ENCODE assay signal across 20 cellular contexts in genomic region chr1:41908288-41908895, GRCh38. TPM values are rescaled to one million over a fixed set of nuclear protein-coding genes. Genes with fewer than 3 reads are reported as not detected.
A peak's percentile ranks its signal among the peaks of the same experiment; 100 is the strongest.
DNase-seq lines count a peak whose midpoint lies in the region; ATAC-seq, FAIRE-seq and TF ChIP-seq lines count a peak whose summit lies in the region.
"Had no signal": no experiment of that assay in that cellular context is flagged by ENCODE, and none has a peak within 500 bp of the region (broad histone marks: within the 10 kb centered on the region; RNA-seq: fewer than 3 reads in every experiment).

No MANE protein-coding gene starts in this region.

- H3K27ac ChIP-seq in spleen: peak overlapping the region in 1 of 8 donors; percentile 18
- H3K27ac ChIP-seq: BLaER1 had no signal

- H3K36me3 ChIP-seq in bronchial epithelial cell (ENCODE audit: control insufficient read depth, insufficient read depth, low read length) (no peaks in the 10 kb centered on the region), spleen (no peaks in the 10 kb centered on the region)
- H3K36me3 ChIP-seq: BLaER1 had no signal

- WGBS in spleen, 5 donors: 68 to 80% (median 75%) methylated on average over 3 of the region's 3 CpGs

- ATAC-seq in activated CD4-positive, alpha-beta T cell treated with anti-CD3 and anti-CD28 coated beads for 36 hours: peak; percentile 64
- ATAC-seq in activated naive CD4-positive, alpha-beta T cell treated with anti-CD3 and anti-CD28 coated beads, Interleukin-2, amount 50 U/mL, for 72 hours: peak; percentile 26 to 83
- peak; percentile 79 for ATAC-seq in stimulated activated effector memory CD8-positive, alpha-beta T cell treated with anti-CD3 and anti-CD28 coated beads, Interleukin-12 subunit alpha, Interleukin-12 subunit beta, amount 100 ng/mL, for 72 hours
- ATAC-seq: GM12878, HCT116 had no signal

- H3K27ac Mint-ChIP-seq in activated CD4-positive, alpha-beta T cell treated with anti-CD3 and anti-CD28 coated beads for 36 hours: no peak overlapping the region
- H3K27ac Mint-ChIP-seq in activated CD4-positive, alpha-beta T cell treated with anti-CD3 and anti-CD28 coated beads, Interleukin-2, amount 10 ng/mL, durations not matched to agents 7 days and 5 days: no peak overlapping the region
- no peak overlapping the region for H3K27ac Mint-ChIP-seq in activated naive CD4-positive, alpha-beta T cell treated with anti-CD3 and anti-CD28 coated beads, Interleukin-2, amount 50 U/mL, for 72 hours
- no peak overlapping the region for H3K27ac Mint-ChIP-seq in activated naive CD4-positive, alpha-beta T cell treated with anti-CD3 and anti-CD28 coated beads for 36 hours
- no peak overlapping the region for H3K27ac Mint-ChIP-seq in stimulated activated effector memory CD8-positive, alpha-beta T cell treated with anti-CD3 and anti-CD28 coated beads, Interleukin-12 subunit alpha, Interleukin-12 subunit beta, amount 100 ng/mL, for 72 hours
- H3K27ac Mint-ChIP-seq: CD14-positive monocyte had no signal

- CTCF ChIA-PET in activated CD4-positive, alpha-beta T cell treated with anti-CD3 and anti-CD28 coated beads for 36 hours (lab: Charles Lee): interaction anchor here (1.1 kb wide), 1 partner anchor 12 kb away, joined by 3 read pairs; no protein-coding TSS in a partner anchor
- CTCF ChIA-PET in activated CD4-positive, alpha-beta T cell treated with anti-CD3 and anti-CD28 coated beads, Interleukin-2, amount 10 ng/mL, durations not matched to agents 7 days and 5 days (lab: Charles Lee): no interaction called here
- CTCF ChIA-PET in activated naive CD4-positive, alpha-beta T cell treated with anti-CD3 and anti-CD28 coated beads for 36 hours (lab: Charles Lee): interaction anchor here (0.6 to 1.6 kb wide), 2 partner anchors 34 to 273 kb away, joined by 3 read pairs; no protein-coding TSS in a partner anchor
- CTCF ChIA-PET in HEK293T (lab: Yijun Ruan, JAX): no interaction called here

- FAIRE-seq in bronchial epithelial cell (lab: Jason Lieb, UNC): no peak
- FAIRE-seq: GM12878, HTR-8/SVneo had no signal

- H3K4me1 Mint-ChIP-seq in activated CD4-positive, alpha-beta T cell treated with anti-CD3 and anti-CD28 coated beads for 36 hours: peaks cover 34% of the 10 kb centered on the region
- H3K4me1 Mint-ChIP-seq in activated CD4-positive, alpha-beta T cell treated with anti-CD3 and anti-CD28 coated beads, Interleukin-2, amount 10 ng/mL, durations not matched to agents 7 days and 5 days: peaks cover 51% of the 10 kb centered on the region
- peaks cover 27% of the 10 kb centered on the region for H3K4me1 Mint-ChIP-seq in activated naive CD4-positive, alpha-beta T cell treated with anti-CD3 and anti-CD28 coated beads for 36 hours (ENCODE audit: low read depth)
- H3K4me1 Mint-ChIP-seq in stimulated activated effector memory CD8-positive, alpha-beta T cell treated with anti-CD3 and anti-CD28 coated beads, Interleukin-12 subunit alpha, Interleukin-12 subunit beta, amount 100 ng/mL, for 72 hours: peaks cover 51% of the 10 kb centered on the region

- H3K9me3 Mint-ChIP-seq in activated CD4-positive, alpha-beta T cell treated with anti-CD3 and anti-CD28 coated beads for 36 hours (ENCODE audit: low read depth): peaks cover 3% of the 10 kb centered on the region
- H3K9me3 Mint-ChIP-seq in activated CD4-positive, alpha-beta T cell treated with anti-CD3 and anti-CD28 coated beads, Interleukin-2, amount 10 ng/mL, durations not matched to agents 7 days and 5 days: peaks cover 22% of the 10 kb centered on the region
- peaks cover 4% of the 10 kb centered on the region in 2 donors for H3K9me3 Mint-ChIP-seq in activated naive CD4-positive, alpha-beta T cell treated with anti-CD3 and anti-CD28 coated beads, Interleukin-2, amount 50 U/mL, for 72 hours
- no peaks in the 10 kb centered on the region for H3K9me3 Mint-ChIP-seq in activated naive CD4-positive, alpha-beta T cell treated with anti-CD3 and anti-CD28 coated beads for 36 hours
- H3K9me3 Mint-ChIP-seq in stimulated activated effector memory CD8-positive, alpha-beta T cell treated with anti-CD3 and anti-CD28 coated beads, Interleukin-12 subunit alpha, Interleukin-12 subunit beta, amount 100 ng/mL, for 72 hours: no peaks in the 10 kb centered on the region

- no peak for DNase-seq in activated CD4-positive, alpha-beta T cell treated with anti-CD3 and anti-CD28 coated beads for 36 hours
- no peak for DNase-seq in activated CD4-positive, alpha-beta T cell treated with anti-CD3 and anti-CD28 coated beads, Interleukin-2, amount 10 ng/mL, durations not matched to agents 7 days and 5 days
- DNase-seq in activated naive CD4-positive, alpha-beta T cell treated with anti-CD3 and anti-CD28 coated beads, Interleukin-2, amount 50 U/mL, for 72 hours (ENCODE audit: low spot score in 2 of 2): no peak
- no peak for DNase-seq in activated naive CD4-positive, alpha-beta T cell treated with anti-CD3 and anti-CD28 coated beads for 36 hours
- DNase-seq in bronchial epithelial cell (ENCODE audit: low read depth): peak; percentile 53
- no peak for DNase-seq in stimulated activated effector memory CD8-positive, alpha-beta T cell treated with anti-CD3 and anti-CD28 coated beads, Interleukin-12 subunit alpha, Interleukin-12 subunit beta, amount 100 ng/mL, for 72 hours (ENCODE audit: low spot score in 2 of 2)
- no peak for DNase-seq in spleen
- DNase-seq in HEK293T (ENCODE audit: extremely low spot score): no peak
- DNase-seq: 8988T; CD4-positive, alpha-beta memory T cell; DMS153; DMS79; GF-D8; GOT3; H7 had no signal

- peaks cover 0 to 8% (median 2%) of the 10 kb centered on the region in 6 donors for H3K4me1 ChIP-seq in spleen
- H3K4me1 ChIP-seq: BLaER1 had no signal

- POLR2A ChIA-PET in activated CD4-positive, alpha-beta T cell treated with anti-CD3 and anti-CD28 coated beads for 36 hours (lab: Charles Lee): no interaction called here
- POLR2A ChIA-PET in activated CD4-positive, alpha-beta T cell treated with anti-CD3 and anti-CD28 coated beads, Interleukin-2, amount 10 ng/mL, durations not matched to agents 7 days and 5 days (lab: Charles Lee): no interaction called here
- POLR2A ChIA-PET in HEK293T (lab: Yijun Ruan, JAX): no interaction called here

- H3K27me3 ChIP-seq in bronchial epithelial cell (ENCODE audit: control insufficient read depth, insufficient read depth, low read length) (no peaks in the 10 kb centered on the region), spleen (replicated peaks in 1 of 7) (no peaks in the 10 kb centered on the region)
- H3K27me3 ChIP-seq: BLaER1 had no signal

- TF ChIP-seq CTCF in bronchial epithelial cell (IDR thresholded peaks at IDR 0.05; ENCODE audit: insufficient read depth, low read length, severe bottlenecking) (no peak), spleen (IDR thresholded peaks at IDR 0.05 in 8 of 11, conservative IDR thresholded peaks at IDR 0.05 in 3 of 11) (no peak)

- no peak for TF ChIP-seq POLR2A in spleen (IDR thresholded peaks at IDR 0.05)

- no peak overlapping the region for H3K4me3 Mint-ChIP-seq in activated CD4-positive, alpha-beta T cell treated with anti-CD3 and anti-CD28 coated beads for 36 hours
- no peak overlapping the region for H3K4me3 Mint-ChIP-seq in activated CD4-positive, alpha-beta T cell treated with anti-CD3 and anti-CD28 coated beads, Interleukin-2, amount 10 ng/mL, durations not matched to agents 7 days and 5 days
- H3K4me3 Mint-ChIP-seq in activated naive CD4-positive, alpha-beta T cell treated with anti-CD3 and anti-CD28 coated beads for 36 hours: no peak overlapping the region
- no peak overlapping the region for H3K4me3 Mint-ChIP-seq in stimulated activated effector memory CD8-positive, alpha-beta T cell treated with anti-CD3 and anti-CD28 coated beads, Interleukin-12 subunit alpha, Interleukin-12 subunit beta, amount 100 ng/mL, for 72 hours
- H3K4me3 Mint-ChIP-seq: CD14-positive monocyte had no signal

- no peaks in the 10 kb centered on the region for H3K9me3 ChIP-seq in spleen
- H3K9me3 ChIP-seq: BLaER1 had no signal

- no peak overlapping the region for H3K4me3 ChIP-seq in bronchial epithelial cell (ENCODE audit: low read depth, low read length)
- no peak overlapping the region for H3K4me3 ChIP-seq in spleen
- H3K4me3 ChIP-seq: BLaER1, GM12878 had no signal

- no peaks in the 10 kb centered on the region for H3K27me3 Mint-ChIP-seq in activated CD4-positive, alpha-beta T cell treated with anti-CD3 and anti-CD28 coated beads for 36 hours
- H3K27me3 Mint-ChIP-seq in activated CD4-positive, alpha-beta T cell treated with anti-CD3 and anti-CD28 coated beads, Interleukin-2, amount 10 ng/mL, durations not matched to agents 7 days and 5 days: peaks cover 6% of the 10 kb centered on the region
- no peaks in the 10 kb centered on the region for H3K27me3 Mint-ChIP-seq in activated naive CD4-positive, alpha-beta T cell treated with anti-CD3 and anti-CD28 coated beads for 36 hours (ENCODE audit: low read depth)

- H3K36me3 Mint-ChIP-seq in activated CD4-positive, alpha-beta T cell treated with anti-CD3 and anti-CD28 coated beads for 36 hours (ENCODE audit: low read depth): peaks cover 4% of the 10 kb centered on the region
- H3K36me3 Mint-ChIP-seq in activated CD4-positive, alpha-beta T cell treated with anti-CD3 and anti-CD28 coated beads, Interleukin-2, amount 10 ng/mL, durations not matched to agents 7 days and 5 days (ENCODE audit: low read depth): peaks cover 62% of the 10 kb centered on the region
- H3K36me3 Mint-ChIP-seq in activated naive CD4-positive, alpha-beta T cell treated with anti-CD3 and anti-CD28 coated beads, Interleukin-2, amount 50 U/mL, for 72 hours: peaks cover 5 to 7% of the 10 kb centered on the region in 2 donors
- no peaks in the 10 kb centered on the region for H3K36me3 Mint-ChIP-seq in activated naive CD4-positive, alpha-beta T cell treated with anti-CD3 and anti-CD28 coated beads for 36 hours (ENCODE audit: low read depth)
- H3K36me3 Mint-ChIP-seq in stimulated activated effector memory CD8-positive, alpha-beta T cell treated with anti-CD3 and anti-CD28 coated beads, Interleukin-12 subunit alpha, Interleukin-12 subunit beta, amount 100 ng/mL, for 72 hours: no peaks in the 10 kb centered on the region
- H3K36me3 Mint-ChIP-seq: CD14-positive monocyte had no signal

- intact Hi-C loops in activated CD4-positive, alpha-beta T cell treated with anti-CD3 and anti-CD28 coated beads for 36 hours (cut with DNase I, micrococcal nuclease): no loop called here
- intact Hi-C loops in activated naive CD4-positive, alpha-beta T cell treated with anti-CD3 and anti-CD28 coated beads for 36 hours (cut with micrococcal nuclease): no loop called here
- intact Hi-C loops in spleen (cut with DNase I; ENCODE audit: low total_unique reads): no loop called here

TF ChIP-seq in HEK293T, 16 proteins besides CTCF, POLR2A, EP300 and RAD21 (continues in another document):
- no peak for TF ChIP-seq ZNF384 (IDR thresholded peaks at IDR 0.05)

RNA-seq across cellular contexts. Expression of gene HIVEP3, which starts 10.3 kb away (rescaled TPM):
- total RNA-seq in activated CD4-positive, alpha-beta T cell treated with anti-CD3 and anti-CD28 coated beads for 36 hours: 10 to 100 TPM; 29.4 to 39.6 TPM
- total RNA-seq in activated CD4-positive, alpha-beta T cell treated with anti-CD3 and anti-CD28 coated beads, Interleukin-2, amount 10 ng/mL, durations not matched to agents 7 days and 5 days: 10 to 100 TPM; 18.4 to 21.5 TPM
- total RNA-seq in activated naive CD4-positive, alpha-beta T cell treated with anti-CD3 and anti-CD28 coated beads, Interleukin-2, amount 50 U/mL, for 72 hours: 10 to 100 TPM; 13.3 to 25.0 TPM
- 10 to 100 TPM; 13.2 to 13.4 TPM for total RNA-seq in activated naive CD4-positive, alpha-beta T cell treated with anti-CD3 and anti-CD28 coated beads for 36 hours
- under 0.01 and 0.26 TPM in 2 replicates for total RNA-seq in bronchial epithelial cell
- 10 to 100 TPM in 4 of 7 donors, 1 to 10 TPM in 3; 5.6 to 21.2 (median 11.0) TPM for total RNA-seq in spleen
- polyA plus RNA-seq in spleen: 1 to 10 TPM; 2.4 to 4.7 (median 2.5) TPM

Comparison
In these comparisons a context has a peak if more than half of its experiments do, and no peak if none do; other contexts are left out.
1. CTCF ChIA-PET loops: an anchor here in activated CD4-positive, alpha-beta T cell treated with anti-CD3 and anti-CD28 coated beads for 36 hours (1.1 kb wide) and activated naive CD4-positive, alpha-beta T cell treated with anti-CD3 and anti-CD28 coated beads for 36 hours (0.6 to 1.6 kb wide); none called in activated CD4-positive, alpha-beta T cell treated with anti-CD3 and anti-CD28 coated beads, Interleukin-2, amount 10 ng/mL, durations not matched to agents 7 days and 5 days and HEK293T.